8 cellular contexts compared by ENCODE assay signal in the genomic region with DNA sequence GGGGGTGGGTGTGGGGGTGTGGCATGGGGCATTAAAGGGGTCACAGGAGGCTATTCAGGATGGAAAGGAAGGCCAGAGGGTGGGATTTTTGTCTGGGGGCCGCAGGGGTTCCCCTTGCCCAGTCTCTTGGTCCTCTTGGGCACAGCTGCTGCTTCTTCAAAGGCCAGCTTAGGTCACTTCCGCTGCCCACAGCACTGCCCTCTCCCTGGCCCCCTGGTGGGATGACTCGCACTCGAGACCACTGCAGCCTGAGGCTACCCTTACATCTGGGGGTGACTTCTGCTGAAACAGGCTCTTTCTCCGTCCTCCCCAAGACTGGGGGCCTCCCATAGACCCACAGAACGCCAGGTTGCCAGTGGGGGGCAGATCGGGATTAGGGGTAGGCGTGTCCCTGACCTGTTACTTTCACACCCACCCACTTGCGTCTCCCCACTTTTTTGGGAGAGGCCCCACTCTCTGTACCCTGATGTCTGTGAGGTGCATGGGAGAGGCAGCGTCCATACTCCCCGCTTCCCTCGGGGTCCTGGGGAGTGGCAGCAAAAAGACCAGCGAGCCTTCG. TPM values are rescaled to one million over a fixed set of nuclear protein-coding genes. Genes with fewer than 3 reads are reported as not detected.
A peak's percentile ranks its signal among the peaks of the same experiment; 100 is the strongest.
DNase-seq lines count a peak whose midpoint lies in the region; ATAC-seq and TF ChIP-seq lines count a peak whose summit lies in the region.

No MANE protein-coding gene starts in this region.

- no peak overlapping the region for H4K5ac ChIP-seq in IMR-90 (ENCODE audit: low read depth, low read length)

- no peaks in the 10 kb centered on the region for H3K27me3 ChIP-seq in CD4-positive, alpha-beta memory T cell (ENCODE audit: insufficient read depth, low read length)
- H3K27me3 ChIP-seq in IMR-90 (ENCODE audit: control insufficient read depth, insufficient read depth, low read length): peaks cover 46% of the 10 kb centered on the region
- peaks cover 0 to 9% of the 10 kb centered on the region in 2 donors for H3K27me3 ChIP-seq in breast epithelium

- no TSS peak for BruUV-seq in IMR-90 (replicated peaks; lab: Mats Ljungman, UMichigan)

- no peaks in the 10 kb centered on the region for H3K27me3 Mint-ChIP-seq in CD4-positive, alpha-beta memory T cell
- peaks cover 63% of the 10 kb centered on the region for H3K27me3 Mint-ChIP-seq in nephron progenitor cell (ENCODE audit: low read depth, poor library complexity)

- H2AFZ ChIP-seq in IMR-90 (replicated peaks; ENCODE audit: low read length, poor library complexity): peak overlapping the region; percentile 91

- in situ Hi-C loops in IMR-90 (cut with MboI; ENCODE audit: low sequenced_read_pairs): no loop called here

- H3K4me1 Mint-ChIP-seq in CD4-positive, alpha-beta memory T cell: peaks cover 11 to 46% (median 27%) of the 10 kb centered on the region in 4 donors
- H3K4me1 Mint-ChIP-seq in nephron progenitor cell: peaks cover 37% of the 10 kb centered on the region

- no peak overlapping the region for H2AK9ac ChIP-seq in IMR-90 (replicated peaks; ENCODE audit: low read depth, low read length, poor library complexity)

- H3K27ac ChIP-seq in CD4-positive, alpha-beta memory T cell (ENCODE audit: low read depth, low read length): no peak overlapping the region
- H3K27ac ChIP-seq in IMR-90 (ENCODE audit: insufficient read depth, low read length) (no peak overlapping the region), breast epithelium (no peak overlapping the region)

- H4K20me1 ChIP-seq in IMR-90 (ENCODE audit: insufficient read depth, low read length): peaks cover 15% of the 10 kb centered on the region

- no peak overlapping the region for H3K9ac ChIP-seq in IMR-90 (ENCODE audit: low read depth, low read length)

- no peak overlapping the region for H3K23ac ChIP-seq in IMR-90 (ENCODE audit: low read depth, low read length)

- H3K9me3 ChIP-seq in CD4-positive, alpha-beta memory T cell (ENCODE audit: control insufficient read depth in 1 of 2, low read length in 2 of 2): no peaks in the 10 kb centered on the region
- H3K9me3 ChIP-seq in IMR-90 (ENCODE audit: control insufficient read depth, insufficient read depth, low read length) (peaks cover 8% of the 10 kb centered on the region; the same call in 1 of the 2 replicates), breast epithelium (no peaks in the 10 kb centered on the region)

- peaks cover 6 to 8% of the 10 kb centered on the region in 2 experiments; a peak in 3 of 4 replicates for H3K79me1 ChIP-seq in IMR-90 (ENCODE audit: low read depth in 1 of 2, low read length in 2 of 2)

- dilution Hi-C loops in IMR-90 (cut with HindIII; ENCODE audit: low sequenced_read_pairs, unreplicated experiment): no loop called here

- H2BK120ac ChIP-seq in IMR-90 (ENCODE audit: low read depth, low read length): no peak overlapping the region

- H3K14ac ChIP-seq in IMR-90 (replicated peaks; ENCODE audit: low read depth, low read length): no peak overlapping the region

- CTCF ChIA-PET in CD4-positive, alpha-beta memory T cell (lab: Charles Lee; ENCODE audit: partially characterized antibody): interaction anchor here (1.1 to 5.2 kb wide), 7 partner anchors 10 to 102 kb away, joined by 3 to 73 read pairs (median 6); a partner anchor contains a TSS
- CTCF ChIA-PET in IMR-90 (lab: Yijun Ruan, JAX): interaction anchor here (1.1 kb wide), 3 partner anchors 33 to 178 kb away, joined by 3 to 6 read pairs (median 4); no protein-coding TSS in a partner anchor

- peak in 1 of 5 donors; percentile 26 for DNase-seq in CD4-positive, alpha-beta memory T cell
- DNase-seq in IMR-90: no peak
- DNase-seq in breast epithelium (ENCODE audit: low spot score in 2 of 2): no peak
- DNase-seq in nephron progenitor cell: no peak
- DNase-seq in SIG-M5 treated with dmso at 0.1 percent for 504 hours (lab: John Stamatoyannopoulos, UW; ENCODE audit: unreplicated experiment): no peak
- no peak for DNase-seq in NCI-H2171 treated with DMSO at 0.1 percent for 48 hours (lab: John Stamatoyannopoulos, UW)
- no peak for DNase-seq in NCI-H2029 (lab: John Stamatoyannopoulos, UW)
- DNase-seq in epidermal melanocyte (ENCODE audit: insufficient read length, low spot score): no peak

- H3K56ac ChIP-seq in IMR-90 (ENCODE audit: extremely low read depth, insufficient read depth, low read length): no peak overlapping the region

- H3K4me3 ChIP-seq in CD4-positive, alpha-beta memory T cell (ENCODE audit: low read length in 2 of 2): peak overlapping the region in 1 of 2 donors; percentile 29
- H3K4me3 ChIP-seq in IMR-90 (ENCODE audit: insufficient read depth, low read depth, low read length) (peak overlapping the region; percentile 63; the same call in 1 of the 2 replicates), breast epithelium (peak overlapping the region; percentile 45 to 77 (median 55))

- no peak overlapping the region for H3K18ac ChIP-seq in IMR-90 (ENCODE audit: low read depth, low read length)

- H2BK15ac ChIP-seq in IMR-90 (ENCODE audit: low read depth, low read length): no peak overlapping the region

- POLR2A ChIA-PET in CD4-positive, alpha-beta memory T cell (lab: Charles Lee; ENCODE audit: partially characterized antibody): interaction anchor here (0.5 to 1.9 kb wide), 8 partner anchors 14 to 192 kb away, joined by 3 to 13 read pairs (median 4); a partner anchor contains a TSS
- POLR2A ChIA-PET in IMR-90 (lab: Charles Lee; ENCODE audit: unreplicated experiment): no interaction called here

- H3K4me2 ChIP-seq in IMR-90 (ENCODE audit: low read depth, low read length): peak overlapping the region; percentile 81

- peak overlapping the region; percentile 68 to 81 (median 76) for H3K4me3 Mint-ChIP-seq in CD4-positive, alpha-beta memory T cell
- peak overlapping the region; percentile 71 for H3K4me3 Mint-ChIP-seq in nephron progenitor cell

- intact Hi-C loops in CD4-positive, alpha-beta memory T cell (cut with micrococcal nuclease): loop anchor here (1.0 kb wide), 2 partner anchors 37 to 44 kb away; no protein-coding TSS in a partner anchor
- intact Hi-C loops in IMR-90 (cut with micrococcal nuclease) (loop anchor here (1.0 kb wide), 1 partner anchor 37 kb away; no protein-coding TSS in a partner anchor), breast epithelium (cut with DNase I; ENCODE audit: low total_unique reads) (no loop called here)

- no peak for TF ChIP-seq POLR2A in IMR-90 (IDR thresholded peaks at IDR 0.05; ENCODE audit: low read depth, low read length)
- TF ChIP-seq POLR2A in breast epithelium (IDR thresholded peaks at IDR 0.05): no peak

- TF ChIP-seq RAD21 in IMR-90 (IDR thresholded peaks at IDR 0.05; ENCODE audit: low read length): no peak

- H3K4ac ChIP-seq in IMR-90 (ENCODE audit: low read depth, low read length): no peak overlapping the region

- H4K8ac ChIP-seq in IMR-90 (ENCODE audit: low read depth in 2 of 2, low read length in 2 of 2): no peak overlapping the region

- peak overlapping the region in 2 of 7 donors; percentile 35 to 89 for H3K27ac Mint-ChIP-seq in CD4-positive, alpha-beta memory T cell
- H3K27ac Mint-ChIP-seq in nephron progenitor cell: no peak overlapping the region

- ATAC-seq in IMR-90 (ENCODE audit: low read depth): no peak

- WGBS in IMR-90 (ENCODE audit: extremely low coverage in 2 of 2, insufficient read length in 1 of 2), 2 experiments: no CpG with 5 or more reads among the region's 14 CpGs

- no peak overlapping the region for H2BK5ac ChIP-seq in IMR-90 (ENCODE audit: low read depth, low read length, poor library complexity, severe bottlenecking)

- H3K9me3 Mint-ChIP-seq in CD4-positive, alpha-beta memory T cell: peaks cover 0 to 11% (median 0%) of the 10 kb centered on the region in 8 donors
- H3K9me3 Mint-ChIP-seq in nephron progenitor cell: peaks cover 11% of the 10 kb centered on the region

- H2AK5ac ChIP-seq in IMR-90 (ENCODE audit: low read depth, low read length): no peak overlapping the region

- TF ChIP-seq CTCF in IMR-90 (conservative IDR thresholded peaks at IDR 0.05; ENCODE audit: low read depth, low read length) (no peak), breast epithelium (IDR thresholded peaks at IDR 0.05) (no peak), nephron progenitor cell (IDR thresholded peaks at IDR 0.05) (no peak)

- no peaks in the 10 kb centered on the region for H3K9me1 ChIP-seq in IMR-90 (ENCODE audit: insufficient read depth, low read length)

- H3K36me3 ChIP-seq in CD4-positive, alpha-beta memory T cell (ENCODE audit: insufficient read depth, low read length): no peaks in the 10 kb centered on the region
- no peaks in the 10 kb centered on the region for H3K36me3 ChIP-seq in IMR-90 (ENCODE audit: control insufficient read depth, insufficient read depth, low read length)
- no peaks in the 10 kb centered on the region for H3K36me3 ChIP-seq in breast epithelium

- H3K36me3 Mint-ChIP-seq in CD4-positive, alpha-beta memory T cell: peaks cover 0 to 5% of the 10 kb centered on the region in 2 donors
- no peaks in the 10 kb centered on the region for H3K36me3 Mint-ChIP-seq in nephron progenitor cell (ENCODE audit: low read depth)

- no peak overlapping the region for H4K91ac ChIP-seq in IMR-90 (ENCODE audit: insufficient read depth, low read depth, low read length)

- H3K4me1 ChIP-seq in CD4-positive, alpha-beta memory T cell (ENCODE audit: insufficient read depth, low read length): peaks cover 26% of the 10 kb centered on the region
- peaks cover 17% of the 10 kb centered on the region for H3K4me1 ChIP-seq in IMR-90 (ENCODE audit: control insufficient read depth, insufficient read depth, low read length)
- H3K4me1 ChIP-seq in breast epithelium: peaks cover 9 to 13% of the 10 kb centered on the region in 2 donors

- no peak overlapping the region for H2BK20ac ChIP-seq in IMR-90 (ENCODE audit: low read depth, low read length)

RNA-seq across cellular contexts. Expression of a gene that starts 1.3 kb away (rescaled TPM):
- under 1 TPM in 1 of 2 experiments, not detected in 1; 0.39 TPM for total RNA-seq in CD4-positive, alpha-beta memory T cell
- under 1 TPM; 0.30 to 0.63 TPM for polyA plus RNA-seq in CD4-positive, alpha-beta memory T cell
- total RNA-seq in IMR-90 (2012; rRNA removed) (not detected in 2 replicates), breast epithelium (under 1 TPM in 1 of 3 donors, not detected in 2; 0.64 TPM)
- 0.16 and 0.21 TPM in 2 replicates for polyA plus RNA-seq in IMR-90 (2012; rRNA removed)
- 0.15 and 0.36 TPM in 2 replicates for polyA plus RNA-seq in IMR-90 (2012; cell fraction: cytosol; rRNA removed)
- 0.34 TPM in 1 of 2 replicates, not detected in the other for polyA plus RNA-seq in IMR-90 (2012; cell fraction: nucleus; rRNA removed; ENCODE audit: low replicate concordance)

RNA-seq across cellular contexts. Expression of a gene that starts 3.0 kb away (rescaled TPM):
- total RNA-seq in CD4-positive, alpha-beta memory T cell: 1 to 10 TPM in 1 of 2 experiments, under 1 TPM in 1; 0.87 to 1.1 TPM
- 1 to 10 TPM in 1 of 2 donors, under 1 TPM in 1; 0.68 to 1.1 TPM for polyA plus RNA-seq in CD4-positive, alpha-beta memory T cell
- total RNA-seq in IMR-90 (2012; rRNA removed) (0.28 and 0.36 TPM in 2 replicates), breast epithelium (1 to 10 TPM; 1.6 to 3.4 (median 2.3) TPM)
- 1.1 and 1.2 TPM in 2 replicates for polyA plus RNA-seq in IMR-90 (2012; rRNA removed)
- polyA plus RNA-seq in IMR-90 (2012; cell fraction: cytosol; rRNA removed): 0.80 and 1.9 TPM in 2 replicates
- polyA plus RNA-seq in IMR-90 (2012; cell fraction: nucleus; rRNA removed; ENCODE audit: low replicate concordance): 1.2 and 2.6 TPM in 2 replicates

RNA-seq across cellular contexts. Expression of a gene that starts 3.6 kb away (rescaled TPM):
- total RNA-seq in CD4-positive, alpha-beta memory T cell: 10 to 100 TPM; 35.0 to 35.6 TPM
- 100 to 1,000 TPM; 112 to 116 TPM for polyA plus RNA-seq in CD4-positive, alpha-beta memory T cell
- 7.7 and 8.1 TPM in 2 replicates for total RNA-seq in IMR-90 (2012; rRNA removed)
- polyA plus RNA-seq in IMR-90 (2012; rRNA removed): 17.5 and 21.5 TPM in 2 replicates
- 9.7 and 22.3 TPM in 2 replicates for polyA plus RNA-seq in IMR-90 (2012; cell fraction: cytosol; rRNA removed)
- polyA plus RNA-seq in IMR-90 (2012; cell fraction: nucleus; rRNA removed; ENCODE audit: low replicate concordance): 8.4 and 19.7 TPM in 2 replicates
- total RNA-seq in breast epithelium: 10 to 100 TPM; 14.7 to 22.2 (median 16.4) TPM

RNA-seq across cellular contexts. Expression of a gene that starts 19.9 kb away (rescaled TPM):
- 10 to 100 TPM; 43.3 to 45.9 TPM for total RNA-seq in CD4-positive, alpha-beta memory T cell
- 10 to 100 TPM; 24.6 to 27.9 TPM for polyA plus RNA-seq in CD4-positive, alpha-beta memory T cell
- total RNA-seq in IMR-90 (2012; rRNA removed): 8.9 and 9.3 TPM in 2 replicates
- polyA plus RNA-seq in IMR-90 (2012; rRNA removed): 28.9 and 30.0 TPM in 2 replicates
- 53.8 and 63.8 TPM in 2 replicates for polyA plus RNA-seq in IMR-90 (2012; cell fraction: cytosol; rRNA removed)
- 76.1 and 133 TPM in 2 replicates for polyA plus RNA-seq in IMR-90 (2012; cell fraction: nucleus; rRNA removed; ENCODE audit: low replicate concordance)
- total RNA-seq in breast epithelium: 10 to 100 TPM; 23.9 to 39.4 (median 26.6) TPM

RNA-seq across cellular contexts. Expression of a gene that starts 24.5 kb away (rescaled TPM):
- total RNA-seq in CD4-positive, alpha-beta memory T cell: not detected
- not detected for polyA plus RNA-seq in CD4-positive, alpha-beta memory T cell
- total RNA-seq in IMR-90 (2012; rRNA removed): not detected in 2 replicates
- not detected in 2 replicates for polyA plus RNA-seq in IMR-90 (2012; rRNA removed)
- not detected in 2 replicates for polyA plus RNA-seq in IMR-90 (2012; cell fraction: cytosol; rRNA removed)
- polyA plus RNA-seq in IMR-90 (2012; cell fraction: nucleus; rRNA removed; ENCODE audit: low replicate concordance): not detected in 2 replicates
- not detected for total RNA-seq in breast epithelium
